Comparison of ENCODE assay signal across 1 cellular context in the genomic region with DNA sequence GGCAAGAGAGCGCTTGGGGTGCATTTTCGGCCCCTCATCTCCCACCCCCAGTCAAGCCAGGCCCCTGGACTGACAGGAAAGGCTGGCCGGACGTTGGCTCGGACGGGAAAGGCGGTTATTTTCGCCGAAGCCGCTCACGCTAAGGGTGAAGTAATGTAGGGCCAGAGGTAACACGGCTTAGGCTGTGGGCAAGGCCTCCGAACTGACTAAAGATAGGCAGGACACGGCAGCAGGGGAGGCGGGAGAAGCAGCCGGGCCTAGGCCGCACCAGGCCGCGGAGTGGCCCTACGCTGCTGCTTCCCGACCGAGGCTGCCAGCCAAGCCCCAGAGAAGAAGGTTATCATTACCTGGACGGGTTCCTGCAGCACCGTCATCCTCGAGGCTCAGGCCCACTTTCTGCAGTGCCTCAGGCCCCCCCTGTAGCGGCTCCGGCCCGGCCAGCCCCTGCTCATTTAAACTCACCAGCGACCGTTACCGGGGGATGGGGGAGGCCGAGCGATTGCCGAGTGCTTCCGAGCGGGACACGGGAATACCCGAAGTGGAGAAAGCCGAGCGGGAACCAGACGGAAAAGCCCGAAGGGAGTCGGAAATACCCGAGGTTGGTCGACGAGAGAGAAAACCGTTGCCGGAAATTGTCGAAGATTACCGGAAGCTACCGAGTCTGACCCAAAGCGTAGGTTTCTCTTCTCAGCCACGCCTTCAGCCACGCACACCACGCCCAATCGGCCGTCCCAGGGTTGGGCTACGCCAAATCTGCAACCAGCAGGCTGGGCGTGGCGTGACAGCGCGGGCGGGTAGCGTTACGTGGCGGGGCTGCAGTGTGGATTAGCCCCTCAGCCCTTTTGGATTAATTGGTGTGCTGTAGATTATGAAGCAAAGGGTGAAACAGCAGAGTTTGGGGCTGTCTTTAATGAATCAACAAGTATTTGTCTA.
TF ChIP-seq lines count a peak whose summit lies in the region.

Gene CDC27, minus strand, starts transcription at position 497 of the 933 bp plus-strand sequence. Its CDS starts 123 bp downstream, at position 374.

TF ChIP-seq in HepG2, 621 proteins besides CTCF, POLR2A, EP300 and RAD21 (continued from another document and continues in another):
- TF ChIP-seq, protein P1, sequence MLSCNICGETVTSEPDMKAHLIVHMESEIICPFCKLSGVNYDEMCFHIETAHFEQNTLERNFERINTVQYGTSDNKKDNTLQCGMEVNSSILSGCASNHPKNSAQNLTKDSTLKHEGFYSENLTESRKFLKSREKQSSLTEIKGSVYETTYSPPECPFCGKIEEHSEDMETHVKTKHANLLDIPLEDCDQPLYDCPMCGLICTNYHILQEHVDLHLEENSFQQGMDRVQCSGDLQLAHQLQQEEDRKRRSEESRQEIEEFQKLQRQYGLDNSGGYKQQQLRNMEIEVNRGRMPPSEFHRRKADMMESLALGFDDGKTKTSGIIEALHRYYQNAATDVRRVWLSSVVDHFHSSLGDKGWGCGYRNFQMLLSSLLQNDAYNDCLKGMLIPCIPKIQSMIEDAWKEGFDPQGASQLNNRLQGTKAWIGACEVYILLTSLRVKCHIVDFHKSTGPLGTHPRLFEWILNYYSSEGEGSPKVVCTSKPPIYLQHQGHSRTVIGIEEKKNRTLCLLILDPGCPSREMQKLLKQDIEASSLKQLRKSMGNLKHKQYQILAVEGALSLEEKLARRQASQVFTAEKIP (CRISPR knock-in tag; IDR thresholded peaks at IDR 0.05; ENCODE audit: borderline replicate concordance) = no peak
- peak; percentile 84 for TF ChIP-seq ZNF605 (CRISPR knock-in tag; IDR thresholded peaks at IDR 0.05)
- TF ChIP-seq, protein P2, sequence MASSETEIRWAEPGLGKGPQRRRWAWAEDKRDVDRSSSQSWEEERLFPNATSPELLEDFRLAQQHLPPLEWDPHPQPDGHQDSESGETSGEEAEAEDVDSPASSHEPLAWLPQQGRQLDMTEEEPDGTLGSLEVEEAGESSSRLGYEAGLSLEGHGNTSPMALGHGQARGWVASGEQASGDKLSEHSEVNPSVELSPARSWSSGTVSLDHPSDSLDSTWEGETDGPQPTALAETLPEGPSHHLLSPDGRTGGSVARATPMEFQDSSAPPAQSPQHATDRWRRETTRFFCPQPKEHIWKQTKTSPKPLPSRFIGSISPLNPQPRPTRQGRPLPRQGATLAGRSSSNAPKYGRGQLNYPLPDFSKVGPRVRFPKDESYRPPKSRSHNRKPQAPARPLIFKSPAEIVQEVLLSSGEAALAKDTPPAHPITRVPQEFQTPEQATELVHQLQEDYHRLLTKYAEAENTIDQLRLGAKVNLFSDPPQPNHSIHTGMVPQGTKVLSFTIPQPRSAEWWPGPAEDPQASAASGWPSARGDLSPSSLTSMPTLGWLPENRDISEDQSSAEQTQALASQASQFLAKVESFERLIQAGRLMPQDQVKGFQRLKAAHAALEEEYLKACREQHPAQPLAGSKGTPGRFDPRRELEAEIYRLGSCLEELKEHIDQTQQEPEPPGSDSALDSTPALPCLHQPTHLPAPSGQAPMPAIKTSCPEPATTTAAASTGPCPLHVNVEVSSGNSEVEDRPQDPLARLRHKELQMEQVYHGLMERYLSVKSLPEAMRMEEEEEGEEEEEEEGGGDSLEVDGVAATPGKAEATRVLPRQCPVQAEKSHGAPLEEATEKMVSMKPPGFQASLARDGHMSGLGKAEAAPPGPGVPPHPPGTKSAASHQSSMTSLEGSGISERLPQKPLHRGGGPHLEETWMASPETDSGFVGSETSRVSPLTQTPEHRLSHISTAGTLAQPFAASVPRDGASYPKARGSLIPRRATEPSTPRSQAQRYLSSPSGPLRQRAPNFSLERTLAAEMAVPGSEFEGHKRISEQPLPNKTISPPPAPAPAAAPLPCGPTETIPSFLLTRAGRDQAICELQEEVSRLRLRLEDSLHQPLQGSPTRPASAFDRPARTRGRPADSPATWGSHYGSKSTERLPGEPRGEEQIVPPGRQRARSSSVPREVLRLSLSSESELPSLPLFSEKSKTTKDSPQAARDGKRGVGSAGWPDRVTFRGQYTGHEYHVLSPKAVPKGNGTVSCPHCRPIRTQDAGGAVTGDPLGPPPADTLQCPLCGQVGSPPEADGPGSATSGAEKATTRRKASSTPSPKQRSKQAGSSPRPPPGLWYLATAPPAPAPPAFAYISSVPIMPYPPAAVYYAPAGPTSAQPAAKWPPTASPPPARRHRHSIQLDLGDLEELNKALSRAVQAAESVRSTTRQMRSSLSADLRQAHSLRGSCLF (CRISPR knock-in tag; IDR thresholded peaks at IDR 0.05; ENCODE audit: borderline replicate concordance) = peak; percentile 98
- peak; percentile 88; the same call in 1 of the 2 replicates for TF ChIP-seq ZNF44 (CRISPR knock-in tag; IDR thresholded peaks at IDR 0.05)
- peak; percentile 77; the same call in 1 of the 2 replicates for TF ChIP-seq ZNF773 (CRISPR knock-in tag; IDR thresholded peaks at IDR 0.05; ENCODE audit: borderline replicate concordance)
- TF ChIP-seq ZNF629 (CRISPR knock-in tag; conservative IDR thresholded peaks at IDR 0.05) = peak; percentile 49
- TF ChIP-seq, protein P3, sequence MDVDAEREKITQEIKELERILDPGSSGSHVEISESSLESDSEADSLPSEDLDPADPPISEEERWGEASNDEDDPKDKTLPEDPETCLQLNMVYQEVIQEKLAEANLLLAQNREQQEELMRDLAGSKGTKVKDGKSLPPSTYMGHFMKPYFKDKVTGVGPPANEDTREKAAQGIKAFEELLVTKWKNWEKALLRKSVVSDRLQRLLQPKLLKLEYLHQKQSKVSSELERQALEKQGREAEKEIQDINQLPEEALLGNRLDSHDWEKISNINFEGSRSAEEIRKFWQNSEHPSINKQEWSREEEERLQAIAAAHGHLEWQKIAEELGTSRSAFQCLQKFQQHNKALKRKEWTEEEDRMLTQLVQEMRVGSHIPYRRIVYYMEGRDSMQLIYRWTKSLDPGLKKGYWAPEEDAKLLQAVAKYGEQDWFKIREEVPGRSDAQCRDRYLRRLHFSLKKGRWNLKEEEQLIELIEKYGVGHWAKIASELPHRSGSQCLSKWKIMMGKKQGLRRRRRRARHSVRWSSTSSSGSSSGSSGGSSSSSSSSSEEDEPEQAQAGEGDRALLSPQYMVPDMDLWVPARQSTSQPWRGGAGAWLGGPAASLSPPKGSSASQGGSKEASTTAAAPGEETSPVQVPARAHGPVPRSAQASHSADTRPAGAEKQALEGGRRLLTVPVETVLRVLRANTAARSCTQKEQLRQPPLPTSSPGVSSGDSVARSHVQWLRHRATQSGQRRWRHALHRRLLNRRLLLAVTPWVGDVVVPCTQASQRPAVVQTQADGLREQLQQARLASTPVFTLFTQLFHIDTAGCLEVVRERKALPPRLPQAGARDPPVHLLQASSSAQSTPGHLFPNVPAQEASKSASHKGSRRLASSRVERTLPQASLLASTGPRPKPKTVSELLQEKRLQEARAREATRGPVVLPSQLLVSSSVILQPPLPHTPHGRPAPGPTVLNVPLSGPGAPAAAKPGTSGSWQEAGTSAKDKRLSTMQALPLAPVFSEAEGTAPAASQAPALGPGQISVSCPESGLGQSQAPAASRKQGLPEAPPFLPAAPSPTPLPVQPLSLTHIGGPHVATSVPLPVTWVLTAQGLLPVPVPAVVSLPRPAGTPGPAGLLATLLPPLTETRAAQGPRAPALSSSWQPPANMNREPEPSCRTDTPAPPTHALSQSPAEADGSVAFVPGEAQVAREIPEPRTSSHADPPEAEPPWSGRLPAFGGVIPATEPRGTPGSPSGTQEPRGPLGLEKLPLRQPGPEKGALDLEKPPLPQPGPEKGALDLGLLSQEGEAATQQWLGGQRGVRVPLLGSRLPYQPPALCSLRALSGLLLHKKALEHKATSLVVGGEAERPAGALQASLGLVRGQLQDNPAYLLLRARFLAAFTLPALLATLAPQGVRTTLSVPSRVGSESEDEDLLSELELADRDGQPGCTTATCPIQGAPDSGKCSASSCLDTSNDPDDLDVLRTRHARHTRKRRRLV (CRISPR knock-in tag; IDR thresholded peaks at IDR 0.05) = peak; percentile 95
- peak; percentile 79; the same call in 1 of the 2 replicates for TF ChIP-seq ARID2 (CRISPR knock-in tag; IDR thresholded peaks at IDR 0.05; ENCODE audit: borderline replicate concordance)
- TF ChIP-seq, protein P4, sequence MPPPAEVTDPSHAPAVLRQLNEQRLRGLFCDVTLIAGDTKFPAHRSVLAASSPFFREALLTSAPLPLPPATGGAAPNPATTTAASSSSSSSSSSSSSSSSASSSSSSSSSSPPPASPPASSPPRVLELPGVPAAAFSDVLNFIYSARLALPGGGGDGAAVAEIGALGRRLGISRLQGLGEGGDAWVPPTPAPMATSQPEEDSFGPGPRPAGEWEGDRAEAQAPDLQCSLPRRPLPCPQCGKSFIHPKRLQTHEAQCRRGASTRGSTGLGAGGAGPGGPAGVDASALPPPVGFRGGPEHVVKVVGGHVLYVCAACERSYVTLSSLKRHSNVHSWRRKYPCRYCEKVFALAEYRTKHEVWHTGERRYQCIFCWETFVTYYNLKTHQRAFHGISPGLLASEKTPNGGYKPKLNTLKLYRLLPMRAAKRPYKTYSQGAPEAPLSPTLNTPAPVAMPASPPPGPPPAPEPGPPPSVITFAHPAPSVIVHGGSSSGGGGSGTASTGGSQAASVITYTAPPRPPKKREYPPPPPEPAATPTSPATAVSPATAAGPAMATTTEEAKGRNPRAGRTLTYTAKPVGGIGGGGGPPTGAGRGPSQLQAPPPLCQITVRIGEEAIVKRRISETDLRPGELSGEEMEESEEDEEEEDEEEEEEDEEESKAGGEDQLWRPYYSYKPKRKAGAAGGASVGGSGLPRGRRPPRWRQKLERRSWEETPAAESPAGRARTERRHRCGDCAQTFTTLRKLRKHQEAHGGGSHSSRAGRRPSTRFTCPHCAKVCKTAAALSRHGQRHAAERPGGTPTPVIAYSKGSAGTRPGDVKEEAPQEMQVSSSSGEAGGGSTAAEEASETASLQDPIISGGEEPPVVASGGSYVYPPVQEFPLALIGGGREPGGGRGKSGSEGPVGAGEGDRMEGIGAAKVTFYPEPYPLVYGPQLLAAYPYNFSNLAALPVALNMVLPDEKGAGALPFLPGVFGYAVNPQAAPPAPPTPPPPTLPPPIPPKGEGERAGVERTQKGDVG (CRISPR knock-in tag; IDR thresholded peaks at IDR 0.05; ENCODE audit: borderline replicate concordance) = peak; percentile 86; the same call in 1 of the 2 replicates
- peak; percentile 98 for TF ChIP-seq HNRNPLL (IDR thresholded peaks at IDR 0.05; ENCODE audit: low read depth, low read length, poor library complexity, severe bottlenecking)
- TF ChIP-seq HNF4G (IDR thresholded peaks at IDR 0.05; ENCODE audit: borderline replicate concordance, low read depth, low read length) = peak; percentile 87
- TF ChIP-seq HNF4G (CRISPR knock-in tag; IDR thresholded peaks at IDR 0.05; ENCODE audit: borderline replicate concordance, low read depth) = peak; percentile 81; the same call in 1 of the 2 replicates
- no peak for TF ChIP-seq ZNF597 (CRISPR knock-in tag; IDR thresholded peaks at IDR 0.05)
- TF ChIP-seq MLLT10 (CRISPR knock-in tag; IDR thresholded peaks at IDR 0.05) = no peak; the same call in 1 of the 2 replicates
- TF ChIP-seq ZNF205 (CRISPR knock-in tag; IDR thresholded peaks at IDR 0.05) = peak; percentile 77; the same call in 1 of the 2 replicates
- TF ChIP-seq RORA (CRISPR knock-in tag; IDR thresholded peaks at IDR 0.05) = peak; percentile 93; the same call in 1 of the 2 replicates
- no peak for TF ChIP-seq SP2 (CRISPR knock-in tag; IDR thresholded peaks at IDR 0.05)
- TF ChIP-seq, protein P5, sequence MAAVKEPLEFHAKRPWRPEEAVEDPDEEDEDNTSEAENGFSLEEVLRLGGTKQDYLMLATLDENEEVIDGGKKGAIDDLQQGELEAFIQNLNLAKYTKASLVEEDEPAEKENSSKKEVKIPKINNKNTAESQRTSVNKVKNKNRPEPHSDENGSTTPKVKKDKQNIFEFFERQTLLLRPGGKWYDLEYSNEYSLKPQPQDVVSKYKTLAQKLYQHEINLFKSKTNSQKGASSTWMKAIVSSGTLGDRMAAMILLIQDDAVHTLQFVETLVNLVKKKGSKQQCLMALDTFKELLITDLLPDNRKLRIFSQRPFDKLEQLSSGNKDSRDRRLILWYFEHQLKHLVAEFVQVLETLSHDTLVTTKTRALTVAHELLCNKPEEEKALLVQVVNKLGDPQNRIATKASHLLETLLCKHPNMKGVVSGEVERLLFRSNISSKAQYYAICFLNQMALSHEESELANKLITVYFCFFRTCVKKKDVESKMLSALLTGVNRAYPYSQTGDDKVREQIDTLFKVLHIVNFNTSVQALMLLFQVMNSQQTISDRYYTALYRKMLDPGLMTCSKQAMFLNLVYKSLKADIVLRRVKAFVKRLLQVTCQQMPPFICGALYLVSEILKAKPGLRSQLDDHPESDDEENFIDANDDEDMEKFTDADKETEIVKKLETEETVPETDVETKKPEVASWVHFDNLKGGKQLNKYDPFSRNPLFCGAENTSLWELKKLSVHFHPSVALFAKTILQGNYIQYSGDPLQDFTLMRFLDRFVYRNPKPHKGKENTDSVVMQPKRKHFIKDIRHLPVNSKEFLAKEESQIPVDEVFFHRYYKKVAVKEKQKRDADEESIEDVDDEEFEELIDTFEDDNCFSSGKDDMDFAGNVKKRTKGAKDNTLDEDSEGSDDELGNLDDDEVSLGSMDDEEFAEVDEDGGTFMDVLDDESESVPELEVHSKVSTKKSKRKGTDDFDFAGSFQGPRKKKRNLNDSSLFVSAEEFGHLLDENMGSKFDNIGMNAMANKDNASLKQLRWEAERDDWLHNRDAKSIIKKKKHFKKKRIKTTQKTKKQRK (IDR thresholded peaks at IDR 0.05; ENCODE audit: low read length) = no peak
- no peak for TF ChIP-seq ATM (IDR thresholded peaks at IDR 0.05; ENCODE audit: borderline replicate concordance)
- peak; percentile 83 for TF ChIP-seq TAF1 (CRISPR knock-in tag; IDR thresholded peaks at IDR 0.05)
- peak; percentile 82 for TF ChIP-seq NAIF1 (CRISPR knock-in tag; IDR thresholded peaks at IDR 0.05; ENCODE audit: borderline replicate concordance)
- TF ChIP-seq, protein P6, sequence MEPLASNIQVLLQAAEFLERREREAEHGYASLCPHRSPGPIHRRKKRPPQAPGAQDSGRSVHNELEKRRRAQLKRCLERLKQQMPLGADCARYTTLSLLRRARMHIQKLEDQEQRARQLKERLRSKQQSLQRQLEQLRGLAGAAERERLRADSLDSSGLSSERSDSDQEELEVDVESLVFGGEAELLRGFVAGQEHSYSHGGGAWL (CRISPR knock-in tag; IDR thresholded peaks at IDR 0.05) = peak; percentile 97; the same call in 1 of the 2 replicates
- peak; percentile 81; the same call in 1 of the 2 replicates for TF ChIP-seq GPN1 (CRISPR knock-in tag; IDR thresholded peaks at IDR 0.05; ENCODE audit: borderline replicate concordance)
- no peak for TF ChIP-seq EZH2 (conservative IDR thresholded peaks at IDR 0.05; ENCODE audit: low read depth, low read length)
- no peak for TF ChIP-seq ZNF577 (CRISPR knock-in tag; IDR thresholded peaks at IDR 0.05; ENCODE audit: borderline replicate concordance, low read depth)
- peak in 1 of 2 experiments; percentile 82; a peak in 2 of 4 replicates for TF ChIP-seq KLF16 (CRISPR knock-in tag; IDR thresholded peaks at IDR 0.05)
- no peak for TF ChIP-seq MBNL3 (CRISPR knock-in tag; conservative IDR thresholded peaks at IDR 0.05)
